ENCODE assay signal across 10 cellular contexts in the genomic region with DNA sequence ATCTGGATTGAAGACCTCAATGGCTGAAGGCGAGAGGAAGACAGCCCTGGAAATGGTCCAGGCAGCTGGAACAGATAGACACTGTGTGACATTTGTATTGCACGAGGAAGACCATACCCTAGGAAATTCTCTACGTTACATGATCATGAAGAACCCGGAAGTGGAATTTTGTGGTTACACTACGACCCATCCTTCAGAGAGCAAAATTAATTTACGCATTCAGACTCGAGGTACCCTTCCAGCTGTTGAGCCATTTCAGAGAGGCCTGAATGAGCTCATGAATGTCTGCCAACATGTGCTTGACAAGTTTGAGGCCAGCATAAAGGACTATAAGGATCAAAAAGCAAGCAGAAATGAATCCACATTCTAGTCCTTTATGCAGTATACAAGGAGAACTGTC. TPM values are rescaled to one million over a fixed set of nuclear protein-coding genes. Genes with fewer than 3 reads are reported as not detected.
A peak's percentile ranks its signal among the peaks of the same experiment; 100 is the strongest.
DNase-seq lines count a peak whose midpoint lies in the region; ATAC-seq and TF ChIP-seq lines count a peak whose summit lies in the region.
"Had no signal": no experiment of that assay in that cellular context is flagged by ENCODE, and none has a peak within 500 bp of the region (broad histone marks: within the 10 kb centered on the region; RNA-seq: fewer than 3 reads in every experiment).

No MANE protein-coding gene starts in this region.

- no peak for TF ChIP-seq EP300 in neural cell (conservative IDR thresholded peaks at IDR 0.05; ENCODE audit: poor library complexity, severe bottlenecking)

- no peaks in the 10 kb centered on the region for H3K27me3 ChIP-seq in neural cell (ENCODE audit: insufficient read depth, low read depth, low read length)
- H3K27me3 ChIP-seq: right atrium auricular region had no signal

- no peak for ATAC-seq in central memory CD8-positive, alpha-beta T cell (replicated peaks; ENCODE audit: extremely low read depth, poor library complexity, severe bottlenecking)
- no peak for ATAC-seq in HG03469 (IDR thresholded peaks at IDR 0.05; ENCODE audit: unreplicated experiment)

- peaks cover 69% of the 10 kb centered on the region for H3K4me1 Mint-ChIP-seq in central memory CD8-positive, alpha-beta T cell

- no peak overlapping the region for H2AFZ ChIP-seq in neural cell (ENCODE audit: low read depth, low read length)

- peaks cover 16% of the 10 kb centered on the region for H3K79me2 ChIP-seq in neural cell (replicated peaks; ENCODE audit: insufficient read depth, low read length)

- H3K27ac Mint-ChIP-seq in central memory CD8-positive, alpha-beta T cell (ENCODE audit: low read depth) = peak overlapping the region; percentile 88

- no peak for DNase-seq in GM12865 (ENCODE audit: low read depth)
- peak; percentile 20 for DNase-seq in NB4 (ENCODE audit: low read depth)
- no peak for DNase-seq in central memory CD8-positive, alpha-beta T cell (ENCODE audit: low spot score in 2 of 2)
- no peak for DNase-seq in NCI-H2227 (lab: John Stamatoyannopoulos, UW; ENCODE audit: unreplicated experiment)
- DNase-seq in DMS114 treated with DMSO at 0.1 percent for 48 hours (lab: John Stamatoyannopoulos, UW; ENCODE audit: unreplicated experiment) = no peak
- no peak for DNase-seq in activated gamma-delta T cell (lab: John Stamatoyannopoulos, UW)
- DNase-seq: NCI-H345 had no signal

- TF ChIP-seq CTCF in GM12865 (IDR thresholded peaks at IDR 0.05; ENCODE audit: insufficient read depth, low read depth, low read length, missing control alignments) = no peak
- TF ChIP-seq CTCF in NB4 (IDR thresholded peaks at IDR 0.05; ENCODE audit: low read depth, low read length) = no peak
- no peak for TF ChIP-seq CTCF in neural cell (IDR thresholded peaks at IDR 0.05; ENCODE audit: poor library complexity, severe bottlenecking)

- TF ChIP-seq RAD21 in neural cell (conservative IDR thresholded peaks at IDR 0.05) = no peak

- no peaks in the 10 kb centered on the region for H4K20me1 ChIP-seq in neural cell (ENCODE audit: insufficient read depth)

- peaks cover 16% of the 10 kb centered on the region for H3K36me3 Mint-ChIP-seq in central memory CD8-positive, alpha-beta T cell (ENCODE audit: insufficient read depth)

- no peak for TF ChIP-seq POLR2A in NB4 (IDR thresholded peaks at IDR 0.05; ENCODE audit: extremely low read depth, insufficient read length)

- H3K9ac ChIP-seq in neural cell (ENCODE audit: low read length) = no peak overlapping the region

- H3K4me3 Mint-ChIP-seq in central memory CD8-positive, alpha-beta T cell = peak overlapping the region; percentile 83

- H3K9me2 ChIP-seq in neural cell (ENCODE audit: insufficient read depth, low read length) = no peaks in the 10 kb centered on the region

- H3K9me3 ChIP-seq in neural cell (ENCODE audit: low read length) = no peaks in the 10 kb centered on the region
- H3K9me3 ChIP-seq: right atrium auricular region had no signal

- H3K27ac ChIP-seq in neural cell (ENCODE audit: low read length) = no peak overlapping the region

- no peaks in the 10 kb centered on the region for H3K9me3 Mint-ChIP-seq in central memory CD8-positive, alpha-beta T cell

- H3K27me3 Mint-ChIP-seq in central memory CD8-positive, alpha-beta T cell = no peaks in the 10 kb centered on the region

- H3K4me3 ChIP-seq in GM12865 (ENCODE audit: low read depth, low read length) = peak overlapping the region; percentile 97
- H3K4me3 ChIP-seq in NB4 (ENCODE audit: low read depth, low read length) = peak overlapping the region; percentile 99
- peak overlapping the region; percentile 93 for H3K4me3 ChIP-seq in neural cell (ENCODE audit: low read length)

- H3K36me3 ChIP-seq in neural cell (ENCODE audit: insufficient read depth, low read length) = peaks cover 11% of the 10 kb centered on the region
- H3K36me3 ChIP-seq: right atrium auricular region had no signal

- peak overlapping the region; percentile 83 for H3K4me2 ChIP-seq in neural cell (ENCODE audit: low read length)

- H3F3A ChIP-seq in neural cell (ENCODE audit: insufficient read depth, low read length, poor library complexity, severe bottlenecking) = no peaks in the 10 kb centered on the region

TF ChIP-seq in neural cell, 6 proteins besides CTCF, POLR2A, EP300 and RAD21:
- TF ChIP-seq POLR2AphosphoS5 (IDR thresholded peaks at IDR 0.05) = no peak
- TF ChIP-seq, protein P1, sequence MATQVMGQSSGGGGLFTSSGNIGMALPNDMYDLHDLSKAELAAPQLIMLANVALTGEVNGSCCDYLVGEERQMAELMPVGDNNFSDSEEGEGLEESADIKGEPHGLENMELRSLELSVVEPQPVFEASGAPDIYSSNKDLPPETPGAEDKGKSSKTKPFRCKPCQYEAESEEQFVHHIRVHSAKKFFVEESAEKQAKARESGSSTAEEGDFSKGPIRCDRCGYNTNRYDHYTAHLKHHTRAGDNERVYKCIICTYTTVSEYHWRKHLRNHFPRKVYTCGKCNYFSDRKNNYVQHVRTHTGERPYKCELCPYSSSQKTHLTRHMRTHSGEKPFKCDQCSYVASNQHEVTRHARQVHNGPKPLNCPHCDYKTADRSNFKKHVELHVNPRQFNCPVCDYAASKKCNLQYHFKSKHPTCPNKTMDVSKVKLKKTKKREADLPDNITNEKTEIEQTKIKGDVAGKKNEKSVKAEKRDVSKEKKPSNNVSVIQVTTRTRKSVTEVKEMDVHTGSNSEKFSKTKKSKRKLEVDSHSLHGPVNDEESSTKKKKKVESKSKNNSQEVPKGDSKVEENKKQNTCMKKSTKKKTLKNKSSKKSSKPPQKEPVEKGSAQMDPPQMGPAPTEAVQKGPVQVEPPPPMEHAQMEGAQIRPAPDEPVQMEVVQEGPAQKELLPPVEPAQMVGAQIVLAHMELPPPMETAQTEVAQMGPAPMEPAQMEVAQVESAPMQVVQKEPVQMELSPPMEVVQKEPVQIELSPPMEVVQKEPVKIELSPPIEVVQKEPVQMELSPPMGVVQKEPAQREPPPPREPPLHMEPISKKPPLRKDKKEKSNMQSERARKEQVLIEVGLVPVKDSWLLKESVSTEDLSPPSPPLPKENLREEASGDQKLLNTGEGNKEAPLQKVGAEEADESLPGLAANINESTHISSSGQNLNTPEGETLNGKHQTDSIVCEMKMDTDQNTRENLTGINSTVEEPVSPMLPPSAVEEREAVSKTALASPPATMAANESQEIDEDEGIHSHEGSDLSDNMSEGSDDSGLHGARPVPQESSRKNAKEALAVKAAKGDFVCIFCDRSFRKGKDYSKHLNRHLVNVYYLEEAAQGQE (IDR thresholded peaks at IDR 0.05; ENCODE audit: borderline replicate concordance) = no peak
- no peak for TF ChIP-seq EZH2 (IDR thresholded peaks at IDR 0.05; ENCODE audit: borderline replicate concordance, insufficient read depth, low read length, poor library complexity, severe bottlenecking)
- TF ChIP-seq TAF1 (IDR thresholded peaks at IDR 0.05; ENCODE audit: low read depth) = no peak
- no peak for TF ChIP-seq MXI1 (conservative IDR thresholded peaks at IDR 0.05; ENCODE audit: poor library complexity, severe bottlenecking)
- TF ChIP-seq SMC3 (conservative IDR thresholded peaks at IDR 0.05; ENCODE audit: poor library complexity) = no peak

RNA-seq across cellular contexts. Expression of a gene that starts 1.2 kb away (rescaled TPM):
- 134 and 179 TPM in 2 replicates for polyA plus RNA-seq in neural cell
- polyA minus RNA-seq in neural cell = 43.6 and 60.1 TPM in 2 replicates

RNA-seq across cellular contexts. Expression of a gene that starts 2.6 kb away (rescaled TPM):
- polyA plus RNA-seq in neural cell = 3.6 and 4.2 TPM in 2 replicates
- polyA minus RNA-seq in neural cell = 10.0 and 11.5 TPM in 2 replicates
